ENCODE assay signal across 10 cellular contexts in genomic region chr5:103428411-103428871, GRCh38.
A peak's percentile ranks its signal among the peaks of the same experiment; 100 is the strongest.
DNase-seq lines count a peak whose midpoint lies in the region; TF ChIP-seq lines count a peak whose summit lies in the region.
"Had no signal": no experiment of that assay in that cellular context is flagged by ENCODE, and none has a peak within 500 bp of the region (broad histone marks: within the 10 kb centered on the region; RNA-seq: fewer than 3 reads in every experiment).

No MANE protein-coding gene starts in this region.

- H3K27ac ChIP-seq in brain microvascular endothelial cell (peak overlapping the region; percentile 48), Karpas-422 (ENCODE audit: low read length) (no peak overlapping the region), uterus (no peak overlapping the region)

- intact Hi-C loops in uterus (cut with DNase I; ENCODE audit: low total_unique reads) = no loop called here

- no peaks in the 10 kb centered on the region for H3K4me1 ChIP-seq in Karpas-422 (ENCODE audit: low read length)
- H3K4me1 ChIP-seq in uterus = no peaks in the 10 kb centered on the region

- H4K20me1 ChIP-seq in Karpas-422 (ENCODE audit: insufficient read depth, low read depth, low read length) = no peaks in the 10 kb centered on the region

- DNase-seq in Ammon's horn (ENCODE audit: low spot score) (peak; percentile 48), M059J (ENCODE audit: low read depth) (peak; percentile 97), brain microvascular endothelial cell (peak; percentile 90), myocyte (ENCODE audit: low read depth) (peak; percentile 94), Karpas-422 (no peak), uterus (no peak), GDM1 (lab: John Stamatoyannopoulos, UW) (no peak)
- DNase-seq in central memory CD4-positive, alpha-beta T cell = no peak
- DNase-seq: activated CD4-positive, CD25-positive, alpha-beta regulatory T cell; activated naive CD8-positive, alpha-beta T cell treated with anti-CD3 and anti-CD28 coated beads, Interleukin-2, amount 10 ng/mL, durations not matched to agents 7 days and 5 days had no signal

- no peaks in the 10 kb centered on the region for H3K27me3 ChIP-seq in brain microvascular endothelial cell (replicated peaks)
- H3K27me3 ChIP-seq in Karpas-422 (ENCODE audit: low read length) = no peaks in the 10 kb centered on the region
- H3K27me3 ChIP-seq in uterus = no peaks in the 10 kb centered on the region

- H3K9ac ChIP-seq in Karpas-422 (ENCODE audit: low read length) = no peak overlapping the region

- no peaks in the 10 kb centered on the region for H3K9me3 ChIP-seq in Karpas-422 (ENCODE audit: low read length)
- H3K9me3 ChIP-seq in uterus = no peaks in the 10 kb centered on the region

- no peaks in the 10 kb centered on the region for H3K36me3 ChIP-seq in brain microvascular endothelial cell (replicated peaks)
- H3K36me3 ChIP-seq in Karpas-422 (ENCODE audit: insufficient read depth, low read length) = no peaks in the 10 kb centered on the region
- H3K36me3 ChIP-seq in uterus = no peaks in the 10 kb centered on the region

- H3K4me3 ChIP-seq in brain microvascular endothelial cell (ENCODE audit: low read depth, low read length) (no peak overlapping the region), Karpas-422 (ENCODE audit: low read length) (no peak overlapping the region), uterus (no peak overlapping the region)

- no peaks in the 10 kb centered on the region for H3K9me2 ChIP-seq in Karpas-422 (replicated peaks; ENCODE audit: insufficient read depth, low read length)

- in situ Hi-C loops in brain microvascular endothelial cell (cut with HindIII; ENCODE audit: low pct_ligation_motif_present, low sequenced_read_pairs) = no loop called here

- TF ChIP-seq CTCF in brain microvascular endothelial cell (IDR thresholded peaks at IDR 0.05; ENCODE audit: low read depth, low read length, missing control alignments) (no peak), uterus (IDR thresholded peaks at IDR 0.05) (no peak)

- H3K4me2 ChIP-seq in Karpas-422 (ENCODE audit: low read depth, low read length, poor library complexity, severe bottlenecking) = no peak overlapping the region

- H2AFZ ChIP-seq in Karpas-422 (ENCODE audit: low read length) = no peak overlapping the region

- H3K79me2 ChIP-seq in Karpas-422 (ENCODE audit: low read length) = no peaks in the 10 kb centered on the region

- TF ChIP-seq POLR2A in uterus (IDR thresholded peaks at IDR 0.05) = no peak

Comparison
In these comparisons a context has a peak if more than half of its experiments do, and no peak if none do; other contexts are left out.
1. DNase-seq: peak in Ammon's horn (single experiment), M059J (single experiment), brain microvascular endothelial cell (single experiment) and myocyte (single experiment); none in Karpas-422 (single experiment), central memory CD4-positive, alpha-beta T cell (single experiment), uterus (0 of 2) and GDM1 (single experiment).